Comparison of ENCODE assay signal across 8 cellular contexts in genomic region chr2:54559593-54560145, GRCh38.
DNase-seq lines count a peak whose midpoint lies in the region; ATAC-seq and TF ChIP-seq lines count a peak whose summit lies in the region.

No MANE protein-coding gene starts in this region.

- H3K36me3 Mint-ChIP-seq in T-helper 17 cell (ENCODE audit: low read depth) = peaks cover 3% of the 10 kb centered on the region

- peaks cover 9% of the 10 kb centered on the region for H3K4me1 ChIP-seq in BE2C
- peaks cover 20% of the 10 kb centered on the region for H3K4me1 ChIP-seq in HAP-1
- H3K4me1 ChIP-seq in mucosa of stomach (ENCODE audit: control insufficient read depth, insufficient read depth, low read length) = peaks cover 32% of the 10 kb centered on the region

- peak overlapping the region; percentile 69 for H3K4me3 ChIP-seq in BE2C (ENCODE audit: low read depth, low read length)
- H3K4me3 ChIP-seq in HAP-1 = peak overlapping the region; percentile 59
- peak overlapping the region; percentile 61 for H3K4me3 ChIP-seq in mucosa of stomach (ENCODE audit: low read length)

- H3K9me3 ChIP-seq in BE2C (no peaks in the 10 kb centered on the region), HAP-1 (no peaks in the 10 kb centered on the region), T-helper 17 cell (ENCODE audit: control insufficient read depth, low read length, poor library complexity, severe bottlenecking) (no peaks in the 10 kb centered on the region), mucosa of stomach (ENCODE audit: control insufficient read depth, low read length) (no peaks in the 10 kb centered on the region)

- H3K4me3 Mint-ChIP-seq in T-helper 17 cell = peak overlapping the region; percentile 96

- no peaks in the 10 kb centered on the region for H3K27me3 ChIP-seq in BE2C
- H3K27me3 ChIP-seq in HAP-1 (ENCODE audit: low read depth) = no peaks in the 10 kb centered on the region
- H3K27me3 ChIP-seq in mucosa of stomach (ENCODE audit: control insufficient read depth, insufficient read depth, low read length) = no peaks in the 10 kb centered on the region

- H3K27ac Mint-ChIP-seq in T-helper 17 cell = peak overlapping the region; percentile 95

- H3K27ac ChIP-seq in epithelial cell of prostate = peak overlapping the region; percentile 96

- H3K4me1 Mint-ChIP-seq in T-helper 17 cell = peaks cover 41% of the 10 kb centered on the region

- no peaks in the 10 kb centered on the region for H3K36me3 ChIP-seq in BE2C
- no peaks in the 10 kb centered on the region for H3K36me3 ChIP-seq in HAP-1 (replicated peaks)
- no peaks in the 10 kb centered on the region for H3K36me3 ChIP-seq in mucosa of stomach (ENCODE audit: control insufficient read depth, insufficient read depth, low read length)

- ATAC-seq in T-helper 17 cell (no peak), GM19351 (IDR thresholded peaks at IDR 0.05; ENCODE audit: unreplicated experiment) (no peak)

- no peaks in the 10 kb centered on the region for H3K27me3 Mint-ChIP-seq in T-helper 17 cell

- DNase-seq in BE2C (no peak), HAP-1 (ENCODE audit: low spot score in 2 of 2) (peak; percentile 37 to 66), T-helper 17 cell (no peak), epithelial cell of prostate (ENCODE audit: low read depth, low spot score) (no peak), T-helper 9 cell (no peak), NCI-H2196 treated with DMSO at 0.1 percent for 48 hours (lab: John Stamatoyannopoulos, UW; ENCODE audit: unreplicated experiment) (no peak)

- in situ Hi-C loops in HAP-1 (cut with MboI; ENCODE audit: low sequenced_read_pairs) = no loop called here

- H3K9ac ChIP-seq in mucosa of stomach (ENCODE audit: low read length) = peak overlapping the region; percentile 79

- no peak for TF ChIP-seq CTCF in BE2C (IDR thresholded peaks at IDR 0.05; ENCODE audit: low read depth, low read length)

Comparison
In these comparisons a context has a peak if more than half of its experiments do, and no peak if none do; other contexts are left out.
1. DNase-seq: peak in HAP-1 (2 of 2); none in BE2C (single experiment), T-helper 17 cell (0 of 3), epithelial cell of prostate (single experiment), T-helper 9 cell (single experiment) and NCI-H2196 treated with DMSO at 0.1 percent for 48 hours (single experiment).
2. Peak in every context shown above with its lines, with median percentiles within 50 percentile points of each other: H3K4me3 ChIP-seq.